In the genomic region with DNA sequence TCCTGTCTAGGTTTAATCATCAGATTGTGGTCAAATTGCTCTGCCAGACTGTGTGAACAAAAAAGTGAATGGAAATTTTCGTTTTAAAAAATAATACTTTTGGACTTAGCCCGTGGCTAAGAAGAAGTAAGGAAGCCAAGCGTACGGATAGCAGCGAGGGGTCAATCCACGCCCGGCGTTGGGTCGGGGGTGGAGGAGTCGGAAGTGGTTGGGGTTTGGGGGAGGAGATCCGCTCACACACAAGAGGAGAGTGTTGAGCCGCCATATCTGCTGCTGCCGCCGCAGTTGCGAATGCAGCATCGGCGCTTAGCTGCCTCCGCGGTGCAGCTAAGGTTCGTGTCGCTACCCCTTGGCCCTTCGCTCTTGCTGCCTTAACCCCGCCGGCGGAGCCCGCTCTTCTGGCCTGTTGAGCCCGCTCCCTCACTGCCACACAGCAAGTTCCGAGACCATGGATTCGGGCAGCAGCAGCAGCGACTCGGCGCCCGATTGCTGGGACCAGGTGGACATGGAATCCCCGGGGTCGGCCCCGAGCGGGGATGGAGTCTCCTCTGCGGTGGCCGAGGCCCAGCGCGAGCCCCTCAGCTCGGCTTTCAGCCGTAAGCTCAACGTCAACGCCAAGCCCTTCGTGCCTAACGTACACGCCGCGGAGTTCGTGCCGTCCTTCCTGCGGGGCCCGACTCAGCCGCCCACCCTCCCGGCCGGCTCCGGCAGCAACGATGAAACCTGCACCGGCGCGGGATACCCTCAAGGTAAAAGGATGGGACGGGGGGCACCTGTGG, we compare ENCODE assay signal across 8 cellular contexts. TPM values are rescaled to one million over a fixed set of nuclear protein-coding genes. Genes with fewer than 3 reads are reported as not detected.
A peak's percentile ranks its signal among the peaks of the same experiment; 100 is the strongest.
DNase-seq lines count a peak whose midpoint lies in the region; ATAC-seq and TF ChIP-seq lines count a peak whose summit lies in the region.

A gene (plus strand): TSS at position 264 of the 779 bp plus-strand sequence. CDS start 185 bp downstream, at position 449.

- TF ChIP-seq CTCF in AG09319 (IDR thresholded peaks at IDR 0.05; ENCODE audit: low read depth, low read length) (no peak), OCI-LY3 (IDR thresholded peaks at IDR 0.05; ENCODE audit: low read depth, low read length) (no peak), suprapubic skin (IDR thresholded peaks at IDR 0.05) (no peak)

- H3K4me3 ChIP-seq in OCI-LY3 (ENCODE audit: low read length): peak within 1 kb of the TSS; percentile 97
- H3K4me3 ChIP-seq in suprapubic skin: peak within 1 kb of the TSS; percentile 54

- H4K20me1 ChIP-seq in OCI-LY3 (ENCODE audit: insufficient read depth, low read length): 0 out of 2 replicates have a peak, but pooled peaks cover 5% of the 10 kb centered on the region

- H3K4me1 ChIP-seq in OCI-LY3 (ENCODE audit: low read length) (peaks cover 10% of the 10 kb centered on the region; the same call in 1 of the 2 replicates), suprapubic skin (no peaks in the 10 kb centered on the region)

- 0 out of 2 replicates have a peak, but pooled peaks cover 5% of the 10 kb centered on the region for H3K9me3 ChIP-seq in OCI-LY3 (ENCODE audit: insufficient read depth, low read length)
- no peaks in the 10 kb centered on the region for H3K9me3 ChIP-seq in suprapubic skin

- WGBS in suprapubic skin: 38% methylated on average over 58 of the region's 63 CpGs

- peak within 1 kb of the TSS; percentile 65 for H3K27ac ChIP-seq in OCI-LY3 (ENCODE audit: low read length)
- H3K27ac ChIP-seq in suprapubic skin: no peak within 1 kb of the TSS

- TF ChIP-seq POLR2A in suprapubic skin (IDR thresholded peaks at IDR 0.05): no peak

- H3K36me3 ChIP-seq in OCI-LY3 (replicated peaks; ENCODE audit: low read depth, low read length) (peaks cover 21% of the 10 kb centered on the region), suprapubic skin (no peaks in the 10 kb centered on the region)

- DNase-seq in AG09319 (ENCODE audit: extremely low read depth, low read depth) (peak; percentile 36), germinal center (ENCODE audit: low spot score) (peak; percentile 50), nucleus accumbens (lab: John Stamatoyannopoulos, UW) (peak in 54 of 56 donors; percentile 0 to 82 (median 45)), suprapubic skin (ENCODE audit: low spot score in 2 of 2) (peak; percentile 63 to 76)
- peak; percentile 80 for DNase-seq in activated effector memory CD4-positive, alpha-beta T cell treated with anti-CD3 and anti-CD28 coated beads, Interleukin-2, amount 50 U/mL, for 16 hours

- peak within 1 kb of the TSS; percentile 94 for H3K9ac ChIP-seq in OCI-LY3 (ENCODE audit: low read length)

- H3K79me2 ChIP-seq in OCI-LY3 (ENCODE audit: low read length): peaks cover 31% of the 10 kb centered on the region

- peak; percentile 96 for ATAC-seq in GM18909 (IDR thresholded peaks at IDR 0.05; ENCODE audit: poor library complexity, unreplicated experiment)
- peak; percentile 98 for ATAC-seq in HG03175 (IDR thresholded peaks at IDR 0.05; ENCODE audit: unreplicated experiment)

- TF ChIP-seq EP300 in suprapubic skin (IDR thresholded peaks at IDR 0.05): no peak

- no peaks in the 10 kb centered on the region for H3K27me3 ChIP-seq in OCI-LY3 (ENCODE audit: low read depth, low read length)
- H3K27me3 ChIP-seq in suprapubic skin: no peaks in the 10 kb centered on the region

- H3K4me2 ChIP-seq in OCI-LY3 (ENCODE audit: low read length): peak within 1 kb of the TSS; percentile 73

- peak within 1 kb of the TSS; percentile 98 for H2AFZ ChIP-seq in OCI-LY3 (ENCODE audit: low read depth, low read length)

RNA-seq across cellular contexts. Expression of the gene that starts here (rescaled TPM):
- total RNA-seq in suprapubic skin: 1 to 10 TPM; 1.2 to 2.8 (median 1.8) TPM
